ENCODE assay signal across 8 cellular contexts in genomic region chr9:127910613-127911205, GRCh38. TPM values are rescaled to one million over a fixed set of nuclear protein-coding genes. Genes with fewer than 3 reads are reported as not detected.
A peak's percentile ranks its signal among the peaks of the same experiment; 100 is the strongest.
DNase-seq lines count a peak whose midpoint lies in the region; ATAC-seq and TF ChIP-seq lines count a peak whose summit lies in the region.

No MANE protein-coding gene starts in this region.

- TF ChIP-seq CTCF in neural progenitor cell (IDR thresholded peaks at IDR 0.05) (peak; percentile 15), mesothelial cell of epicardium (IDR thresholded peaks at IDR 0.05; ENCODE audit: unreplicated experiment) (no peak)

- H3K4me2 ChIP-seq in neural progenitor cell = no peak overlapping the region

- no peak overlapping the region for H3K4me3 Mint-ChIP-seq in neural progenitor cell
- no peak overlapping the region for H3K4me3 Mint-ChIP-seq in mesothelial cell of epicardium

- no peak overlapping the region for H3K9ac ChIP-seq in neural progenitor cell

- H3K27me3 Mint-ChIP-seq in neural progenitor cell (ENCODE audit: insufficient read depth, low read depth) = peaks cover 4% of the 10 kb centered on the region
- no peaks in the 10 kb centered on the region for H3K27me3 Mint-ChIP-seq in mesothelial cell of epicardium (ENCODE audit: low read depth)

- H3K4me1 ChIP-seq in neural progenitor cell = peaks cover 8% of the 10 kb centered on the region

- H3F3A ChIP-seq in neural progenitor cell (ENCODE audit: low read depth) = no peaks in the 10 kb centered on the region

- H3K27ac ChIP-seq in neural progenitor cell = no peak overlapping the region

- H3K36me3 ChIP-seq in neural progenitor cell = no peaks in the 10 kb centered on the region

- no peak overlapping the region for H3K4me3 ChIP-seq in neural progenitor cell

- ATAC-seq in activated CD4-positive, CD25-positive, alpha-beta regulatory T cell treated with anti-CD3 and anti-CD28 coated beads, Interleukin-2, amount 50 U/mL, for 24 hours = no peak

- no peaks in the 10 kb centered on the region for H3K9me3 Mint-ChIP-seq in neural progenitor cell
- H3K9me3 Mint-ChIP-seq in mesothelial cell of epicardium = no peaks in the 10 kb centered on the region

- H4K20me1 ChIP-seq in neural progenitor cell (ENCODE audit: low read depth) = no peaks in the 10 kb centered on the region

- H3K36me3 Mint-ChIP-seq in neural progenitor cell = no peaks in the 10 kb centered on the region
- H3K36me3 Mint-ChIP-seq in mesothelial cell of epicardium = peaks cover 11% of the 10 kb centered on the region

- no peaks in the 10 kb centered on the region for H3K9me3 ChIP-seq in neural progenitor cell (ENCODE audit: low read depth)

- DNase-seq in DMS53 (lab: John Stamatoyannopoulos, UW) (peak; percentile 36), DMS53 treated with DMSO at 0.1 percent for 48 hours (lab: John Stamatoyannopoulos, UW; ENCODE audit: unreplicated experiment) (no peak), M059J (ENCODE audit: low read depth) (peak; percentile 67), cerebellum (ENCODE audit: low spot score) (peak; percentile 62), neural progenitor cell (ENCODE audit: low spot score) (no peak), mesothelial cell of epicardium (ENCODE audit: low spot score in 2 of 2, unreplicated experiment in 2 of 2) (no peak), UCSD-AML1 (lab: John Stamatoyannopoulos, UW; ENCODE audit: unreplicated experiment) (no peak)

- no peak overlapping the region for H2AFZ ChIP-seq in neural progenitor cell (replicated peaks)

- H3K79me2 ChIP-seq in neural progenitor cell (ENCODE audit: low read depth) = no peaks in the 10 kb centered on the region

- H3K4me1 Mint-ChIP-seq in neural progenitor cell (peaks cover 19% of the 10 kb centered on the region), mesothelial cell of epicardium (peaks cover 3% of the 10 kb centered on the region)

- H3K27ac Mint-ChIP-seq in neural progenitor cell (peak overlapping the region; percentile 86), mesothelial cell of epicardium (no peak overlapping the region)

- peaks cover 7% of the 10 kb centered on the region for H3K27me3 ChIP-seq in neural progenitor cell

RNA-seq across cellular contexts. Expression of gene ST6GALNAC4, which starts 6.1 kb away (rescaled TPM):
- 12.2 and 12.6 TPM in 2 replicates for total RNA-seq in M059J (2014; rRNA removed; shearing (Covaris generic))
- total RNA-seq in cerebellum (9.0 TPM), neural progenitor cell (ENCODE audit: low replicate concordance) (5.5 and 11.1 TPM in 2 replicates), mesothelial cell of epicardium (14.5 to 16.1 TPM (median 15.8 TPM) in 3 replicates)

RNA-seq across cellular contexts. Expression of gene ST6GALNAC6, which starts 11.3 kb away (rescaled TPM):
- total RNA-seq in M059J (2014; rRNA removed; shearing (Covaris generic)) = 15.9 and 29.4 TPM in 2 replicates
- total RNA-seq in cerebellum (18.8 TPM), neural progenitor cell (ENCODE audit: low replicate concordance) (14.3 and 42.7 TPM in 2 replicates), mesothelial cell of epicardium (34.2 to 37.5 TPM (median 36.2 TPM) in 3 replicates)

RNA-seq across cellular contexts. Expression of gene PIP5KL1, which starts 19.9 kb away (rescaled TPM):
- 1.6 TPM in 1 of 2 replicates, not detected in the other for total RNA-seq in M059J (2014; rRNA removed; shearing (Covaris generic))
- total RNA-seq in cerebellum = 3.5 TPM
- total RNA-seq in neural progenitor cell (ENCODE audit: low replicate concordance) = 1.4 and 8.8 TPM in 2 replicates
- 7.6 to 9.0 TPM (median 8.2 TPM) in 3 replicates for total RNA-seq in mesothelial cell of epicardium

RNA-seq across cellular contexts. Expression of gene DPM2, which starts 26.9 kb away (rescaled TPM):
- total RNA-seq in M059J (2014; rRNA removed; shearing (Covaris generic)) = 53.8 and 77.2 TPM in 2 replicates
- total RNA-seq in cerebellum (11.0 TPM), neural progenitor cell (ENCODE audit: low replicate concordance) (9.1 and 20.5 TPM in 2 replicates), mesothelial cell of epicardium (36.8 to 37.5 TPM (median 36.9 TPM) in 3 replicates)

RNA-seq across cellular contexts. Expression of gene AK1, which starts 33.2 kb away (rescaled TPM):
- 58.5 and 86.3 TPM in 2 replicates for total RNA-seq in M059J (2014; rRNA removed; shearing (Covaris generic))
- total RNA-seq in cerebellum = 23.0 TPM
- total RNA-seq in neural progenitor cell (ENCODE audit: low replicate concordance) = 20.5 and 25.6 TPM in 2 replicates
- total RNA-seq in mesothelial cell of epicardium = 34.4 to 39.4 TPM (median 38.5 TPM) in 3 replicates

Comparison
In these comparisons a context has a peak if more than half of its experiments do, and no peak if none do; other contexts are left out.
1. DNase-seq: peak in DMS53 (single experiment), M059J (single experiment) and cerebellum (single experiment); none in DMS53 treated with DMSO at 0.1 percent for 48 hours (single experiment), neural progenitor cell (single experiment), mesothelial cell of epicardium (0 of 2) and UCSD-AML1 (single experiment).